ENCODE assay signal across 10 cellular contexts in genomic region chrX:48466696-48467095, GRCh38. TPM values are rescaled to one million over a fixed set of nuclear protein-coding genes. Genes with fewer than 3 reads are reported as not detected.
DNase-seq lines count a peak whose midpoint lies in the region; ATAC-seq and TF ChIP-seq lines count a peak whose summit lies in the region.
"Had no signal": no experiment of that assay in that cellular context is flagged by ENCODE, and none has a peak within 500 bp of the region (broad histone marks: within the 10 kb centered on the region; RNA-seq: fewer than 3 reads in every experiment).

No MANE protein-coding gene starts in this region.

- H3K4me1 ChIP-seq in OCI-LY3 (ENCODE audit: low read length) = peaks cover 18% of the 10 kb centered on the region
- peaks cover 33% of the 10 kb centered on the region for H3K4me1 ChIP-seq in body of pancreas

- peak; percentile 59 for ATAC-seq in body of pancreas
- no peak for ATAC-seq in GM19023 (IDR thresholded peaks at IDR 0.05; ENCODE audit: unreplicated experiment)

- H3K4me2 ChIP-seq in OCI-LY3 (ENCODE audit: low read length) = peak overlapping the region; percentile 95

- peaks cover 57% of the 10 kb centered on the region for H3K79me2 ChIP-seq in OCI-LY3 (ENCODE audit: low read length)

- H3K9ac ChIP-seq in OCI-LY3 (ENCODE audit: low read length) = no peak overlapping the region

- peak overlapping the region; percentile 94; the same call in 1 of the 2 replicates for H3K4me3 ChIP-seq in OCI-LY3 (ENCODE audit: low read length)
- peak overlapping the region in 1 of 2 donors; percentile 32 for H3K4me3 ChIP-seq in body of pancreas
- no peak overlapping the region for H3K4me3 ChIP-seq in retinal pigment epithelial cell (ENCODE audit: low read length)

- DNase-seq in D341Med (ENCODE audit: low spot score) (peak; percentile 60), body of pancreas (peak; percentile 55 to 70 (median 66)), retinal pigment epithelial cell (ENCODE audit: low read depth) (no peak), NCI-H1694 (lab: John Stamatoyannopoulos, UW) (no peak), SW 1271 (lab: John Stamatoyannopoulos, UW) (no peak), HuH-7 (ENCODE audit: low spot score) (no peak)
- DNase-seq: effector memory CD4-positive, alpha-beta T cell; NCI-H2107 had no signal

- H2AFZ ChIP-seq in OCI-LY3 (ENCODE audit: low read depth, low read length) = no peak overlapping the region

- TF ChIP-seq CTCF in OCI-LY3 (IDR thresholded peaks at IDR 0.05; ENCODE audit: low read depth, low read length) = no peak
- peak; percentile 8 to 64 (median 51) for TF ChIP-seq CTCF in body of pancreas (IDR thresholded peaks at IDR 0.05)
- peak; percentile 32 for TF ChIP-seq CTCF in retinal pigment epithelial cell (conservative IDR thresholded peaks at IDR 0.05; ENCODE audit: low read depth, low read length)

- H3K36me3 ChIP-seq in OCI-LY3 (replicated peaks; ENCODE audit: low read depth, low read length) (peaks cover 19% of the 10 kb centered on the region), body of pancreas (replicated peaks in 1 of 2; ENCODE audit: insufficient read depth in 1 of 2, low read depth in 2 of 2) (no peaks in the 10 kb centered on the region)

- WGBS in body of pancreas, 2 donors = 43% methylated on average over 9 of the region's 10 CpGs; no CpG with 5 or more reads in 1 of the 2 donors

- H3K27me3 ChIP-seq in OCI-LY3 (ENCODE audit: low read depth, low read length) (no peaks in the 10 kb centered on the region), body of pancreas (no peaks in the 10 kb centered on the region)

- intact Hi-C loops in body of pancreas (cut with DNase I) = no loop called here

- peak; percentile 27 to 42 (median 39) for TF ChIP-seq POLR2A in body of pancreas (IDR thresholded peaks at IDR 0.05)

- H3K9me3 ChIP-seq in OCI-LY3 (ENCODE audit: insufficient read depth, low read length) = no peaks in the 10 kb centered on the region
- H3K9me3 ChIP-seq in body of pancreas = no peaks in the 10 kb centered on the region

- no peaks in the 10 kb centered on the region for H4K20me1 ChIP-seq in OCI-LY3 (ENCODE audit: insufficient read depth, low read length)

- H3K27ac ChIP-seq in OCI-LY3 (ENCODE audit: low read length) (no peak overlapping the region), body of pancreas (peak overlapping the region in 3 of 4 donors; percentile 59 to 82 (median 77))

RNA-seq across cellular contexts. Expression of gene SLC38A5, which starts 3.4 kb away (rescaled TPM):
- 100 to 1,000 TPM in 1 of 2 donors, 10 to 100 TPM in 1; 83.8 to 166 TPM for total RNA-seq in body of pancreas

RNA-seq across cellular contexts. Expression of gene FTSJ1, which starts 9.3 kb away (rescaled TPM):
- 10 to 100 TPM; 37.1 to 56.4 TPM for total RNA-seq in body of pancreas

RNA-seq across cellular contexts. Expression of gene PORCN, which starts 42.1 kb away (rescaled TPM):
- 10 to 100 TPM in 1 of 2 donors, 1 to 10 TPM in 1; 6.2 to 22.7 TPM for total RNA-seq in body of pancreas

RNA-seq across cellular contexts. Expression of gene EBP, which starts 54.9 kb away (rescaled TPM):
- total RNA-seq in body of pancreas = 10 to 100 TPM; 14.8 to 19.7 TPM

RNA-seq across cellular contexts. Expression of gene SSX4B, which starts 54.9 kb away (rescaled TPM):
- not detected for total RNA-seq in body of pancreas

Comparison
In these comparisons a context has a peak if more than half of its experiments do, and no peak if none do; other contexts are left out.
1. DNase-seq: peak in D341Med (single experiment) and body of pancreas (4 of 4); none in retinal pigment epithelial cell (single experiment), NCI-H1694 (single experiment), SW 1271 (0 of 2) and HuH-7 (single experiment).